In genomic region chr7:91713669-91714068, GRCh38 we compare ENCODE assay signal across 18 cellular contexts.
"Had no signal": no experiment of that assay in that cellular context is flagged by ENCODE, and none has a peak within 500 bp of the region (broad histone marks: within the 10 kb centered on the region; RNA-seq: fewer than 3 reads in every experiment).

No MANE protein-coding gene starts in this region.

- H3K27me3 ChIP-seq: gastrocnemius medialis, stomach, transverse colon had no signal

- H3K4me1 ChIP-seq: gastrocnemius medialis, psoas muscle, stomach, transverse colon had no signal

- DNase-seq: effector CD4-positive, alpha-beta T cell; endodermal cell; gastrocnemius medialis; glutamatergic neuron; immature natural killer cell; mammary epithelial cell; naive thymus-derived CD4-positive, alpha-beta T cell; nephron progenitor cell; psoas muscle; stimulated activated naive CD4-positive, alpha-beta T cell; stomach; substantia nigra; transverse colon had no signal

- FAIRE-seq: endothelial cell of umbilical vein had no signal

- H3K36me3 ChIP-seq: gastrocnemius medialis, stomach, thoracic aorta, transverse colon had no signal

- H3K4me1 Mint-ChIP-seq: immature natural killer cell; naive thymus-derived CD4-positive, alpha-beta T cell; nephron progenitor cell had no signal

- ATAC-seq: esophagus mucosa; gastrocnemius medialis; naive thymus-derived CD4-positive, alpha-beta T cell; psoas muscle; sciatic nerve had no signal

- H3K4me3 ChIP-seq: coronary artery, gastrocnemius medialis, psoas muscle, stomach, thoracic aorta, transverse colon had no signal

- H3K27ac ChIP-seq: coronary artery, gastrocnemius medialis, psoas muscle, stomach, thoracic aorta, transverse colon had no signal

- H3K4me3 Mint-ChIP-seq: endodermal cell; immature natural killer cell; naive thymus-derived CD4-positive, alpha-beta T cell; nephron progenitor cell had no signal

- H3K27ac Mint-ChIP-seq: endodermal cell; immature natural killer cell; naive thymus-derived CD4-positive, alpha-beta T cell; nephron progenitor cell had no signal
